Comparison of ENCODE assay signal across 10 cellular contexts in the genomic region with DNA sequence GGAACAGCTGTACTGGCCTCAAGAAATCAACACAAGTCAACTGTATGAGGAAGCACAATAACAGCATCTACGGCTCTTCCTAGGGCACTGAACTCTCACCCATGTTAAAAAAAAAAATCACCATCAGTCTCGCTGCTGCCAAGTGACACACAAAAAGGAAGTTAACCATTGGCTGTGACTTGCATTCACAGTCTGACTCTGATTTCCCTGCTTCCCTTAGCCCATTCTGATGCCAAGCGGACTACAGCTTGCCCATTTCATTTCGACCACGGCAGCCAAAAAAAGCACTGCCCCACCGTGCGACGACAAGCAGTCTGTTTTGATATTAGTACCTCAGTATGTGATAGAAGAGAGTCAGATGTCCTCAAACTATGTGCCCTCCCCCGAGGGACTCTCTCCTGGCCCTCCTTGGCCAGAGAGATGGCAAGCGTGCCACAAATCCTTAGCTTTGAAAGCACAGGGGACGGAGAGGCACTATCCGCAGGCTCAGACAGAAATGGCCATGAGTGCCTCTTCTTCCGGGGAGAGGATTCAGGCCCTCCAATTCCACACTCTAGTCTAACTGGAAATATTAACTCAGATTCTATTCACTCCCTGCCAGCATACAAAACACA.
A peak's percentile ranks its signal among the peaks of the same experiment; 100 is the strongest.
DNase-seq lines count a peak whose midpoint lies in the region; ATAC-seq and TF ChIP-seq lines count a peak whose summit lies in the region.
"Had no signal": no experiment of that assay in that cellular context is flagged by ENCODE, and none has a peak within 500 bp of the region (broad histone marks: within the 10 kb centered on the region; RNA-seq: fewer than 3 reads in every experiment).

No MANE protein-coding gene starts in this region.

- H3K9me3 Mint-ChIP-seq in MCF 10A (ENCODE audit: unreplicated experiment) (no peaks in the 10 kb centered on the region), chondrocyte (ENCODE audit: low read depth) (no peaks in the 10 kb centered on the region)

- H3K4me1 ChIP-seq in breast epithelium (no peaks in the 10 kb centered on the region), urinary bladder (ENCODE audit: insufficient read depth) (no peaks in the 10 kb centered on the region)

- no peaks in the 10 kb centered on the region for H3K36me3 Mint-ChIP-seq in MCF 10A (ENCODE audit: insufficient read depth, unreplicated experiment)
- no peaks in the 10 kb centered on the region for H3K36me3 Mint-ChIP-seq in chondrocyte (ENCODE audit: low read depth)

- no peaks in the 10 kb centered on the region for H3K9me3 ChIP-seq in breast epithelium

- no peaks in the 10 kb centered on the region for H3K4me1 Mint-ChIP-seq in MCF 10A (ENCODE audit: insufficient read depth, unreplicated experiment)
- H3K4me1 Mint-ChIP-seq in chondrocyte (ENCODE audit: low read depth): peaks cover 22% of the 10 kb centered on the region

- no peaks in the 10 kb centered on the region for H3K27me3 Mint-ChIP-seq in MCF 10A (ENCODE audit: insufficient read depth, unreplicated experiment)
- H3K27me3 Mint-ChIP-seq in chondrocyte (ENCODE audit: low read depth): no peaks in the 10 kb centered on the region

- H3K4me3 Mint-ChIP-seq in MCF 10A (ENCODE audit: unreplicated experiment): no peak overlapping the region
- H3K4me3 Mint-ChIP-seq in chondrocyte (ENCODE audit: unreplicated experiment): peak overlapping the region; percentile 63

- H3K27ac Mint-ChIP-seq in MCF 10A (ENCODE audit: low read depth, unreplicated experiment) (no peak overlapping the region), chondrocyte (ENCODE audit: unreplicated experiment) (peak overlapping the region; percentile 82)

- H3K36me3 ChIP-seq in breast epithelium (no peaks in the 10 kb centered on the region), urinary bladder (ENCODE audit: insufficient read depth) (no peaks in the 10 kb centered on the region)

- no TSS peak for BruUV-seq in MCF 10A (replicated peaks; lab: Mats Ljungman, UMichigan)

- no peak for DNase-seq in breast epithelium (ENCODE audit: low spot score in 2 of 2)
- no peak for DNase-seq in MCF 10A (ENCODE audit: unreplicated experiment)
- DNase-seq in chondrocyte (ENCODE audit: low spot score): no peak
- peak; percentile 80 for DNase-seq in midbrain (lab: John Stamatoyannopoulos, UW)
- DNase-seq in 8988T: no peak
- DNase-seq in DMS53 treated with DMSO at 0.1 percent for 48 hours (lab: John Stamatoyannopoulos, UW; ENCODE audit: unreplicated experiment): no peak
- DNase-seq: activated gamma-delta T cell treated with Interleukin-2 at 50 U/mL for 16 hours, SHP77 treated with DMSO at 0.1 percent for 48 hours had no signal

- H3K4me3 ChIP-seq in breast epithelium (no peak overlapping the region), urinary bladder (ENCODE audit: low read depth, low read length) (no peak overlapping the region)

- no peak for TF ChIP-seq CTCF in breast epithelium (IDR thresholded peaks at IDR 0.05)
- TF ChIP-seq CTCF in MCF 10A (IDR thresholded peaks at IDR 0.05; ENCODE audit: unreplicated experiment): no peak
- no peak for TF ChIP-seq CTCF in chondrocyte (IDR thresholded peaks at IDR 0.05)

- no peaks in the 10 kb centered on the region for H3K27me3 ChIP-seq in breast epithelium

- H3K27ac ChIP-seq in breast epithelium: peak overlapping the region; percentile 65 to 86
- H3K27ac ChIP-seq in urinary bladder (ENCODE audit: low read depth): peak overlapping the region; percentile 53

- 66% methylated on average over 13 of the region's 13 CpGs for WGBS in urinary bladder

- no peak for TF ChIP-seq POLR2A in breast epithelium (IDR thresholded peaks at IDR 0.05)

- intact Hi-C loops in breast epithelium (cut with DNase I; ENCODE audit: low total_unique reads) (no loop called here), MCF 10A (cut with micrococcal nuclease) (no loop called here)

- CTCF ChIA-PET in MCF 10A (lab: Yijun Ruan, JAX): no interaction called here

- ATAC-seq in HG03095 (IDR thresholded peaks at IDR 0.05; ENCODE audit: unreplicated experiment): no peak

- POLR2A ChIA-PET in MCF 10A (lab: Yijun Ruan, JAX): interaction anchor here (0.6 kb wide), 1 partner anchor 296 kb away, joined by 3 read pairs; no protein-coding TSS in a partner anchor
